ENCODE assay signal across 9 cellular contexts in genomic region chr2:15729709-15730544, GRCh38.
DNase-seq lines count a peak whose midpoint lies in the region; ATAC-seq lines count a peak whose summit lies in the region.
"Had no signal": no experiment of that assay in that cellular context is flagged by ENCODE, and none has a peak within 500 bp of the region (broad histone marks: within the 10 kb centered on the region; RNA-seq: fewer than 3 reads in every experiment).

No MANE protein-coding gene starts in this region.

- WGBS in trophoblast cell (ENCODE audit: extremely low coverage, insufficient coverage, insufficient read length) = no CpG with 5 or more reads among the region's 10 CpGs

- H4K12ac ChIP-seq in trophoblast cell (ENCODE audit: low read depth, low read length) = no peak overlapping the region

- H3K79me2 ChIP-seq in trophoblast cell (ENCODE audit: control insufficient read depth, insufficient read depth, low read length, poor library complexity) = no peaks in the 10 kb centered on the region

- H3K9me3 ChIP-seq in SJCRH30 (replicated peaks) (no peaks in the 10 kb centered on the region), trophoblast cell (ENCODE audit: insufficient read depth, low read depth, low read length) (peaks cover 1% of the 10 kb centered on the region)
- H3K9me3 ChIP-seq: MG63 had no signal

- H2AFZ ChIP-seq in trophoblast cell (ENCODE audit: insufficient read depth, low read length, poor library complexity) = no peak overlapping the region

- H3K18ac ChIP-seq in trophoblast cell (ENCODE audit: low read length) = no peak overlapping the region

- peak; percentile 67 to 84 for DNase-seq in SJCRH30
- no peak for DNase-seq in trophoblast cell
- DNase-seq in NCI-H2107 treated with DMSO at 0.1 percent for 48 hours (lab: John Stamatoyannopoulos, UW; ENCODE audit: unreplicated experiment) = no peak
- DNase-seq in C1 segment of cervical spinal cord (lab: John Stamatoyannopoulos, UW) = no peak
- DNase-seq in SIG-M5 treated with dmso at 0.1 percent for 504 hours (lab: John Stamatoyannopoulos, UW; ENCODE audit: unreplicated experiment) = no peak
- DNase-seq: activated gamma-delta T cell treated with Interleukin-2 at 50 U/mL for 16 hours had no signal

- H3K14ac ChIP-seq in trophoblast cell (ENCODE audit: low read length) = no peak overlapping the region

- no peak overlapping the region for H3K4ac ChIP-seq in trophoblast cell (ENCODE audit: low read depth, low read length)

- H3K79me1 ChIP-seq in trophoblast cell (ENCODE audit: low read length) = no peaks in the 10 kb centered on the region

- H3K36me3 ChIP-seq in SJCRH30 = no peaks in the 10 kb centered on the region
- H3K36me3 ChIP-seq in trophoblast cell (ENCODE audit: control insufficient read depth in 1 of 2, insufficient read depth in 2 of 2, low read length in 2 of 2) = no peaks in the 10 kb centered on the region
- H3K36me3 ChIP-seq: MG63 had no signal

- H4K8ac ChIP-seq in trophoblast cell (ENCODE audit: low read depth, low read length) = no peak overlapping the region

- no peak overlapping the region for H4K91ac ChIP-seq in trophoblast cell (ENCODE audit: low read depth, low read length)

- H3K27me3 ChIP-seq in SJCRH30 = no peaks in the 10 kb centered on the region
- no peaks in the 10 kb centered on the region for H3K27me3 ChIP-seq in trophoblast cell (ENCODE audit: insufficient read depth, low read length)
- H3K27me3 ChIP-seq: MG63 had no signal

- H2BK5ac ChIP-seq in trophoblast cell (ENCODE audit: low read depth, low read length, poor library complexity) = no peak overlapping the region

- H3K23ac ChIP-seq in trophoblast cell (ENCODE audit: low read length) = no peak overlapping the region

- H3K4me1 ChIP-seq in SJCRH30 (peaks cover 59% of the 10 kb centered on the region), trophoblast cell (ENCODE audit: control insufficient read depth in 1 of 2, insufficient read depth in 2 of 2, low read length in 2 of 2) (peaks cover 10 to 17% of the 10 kb centered on the region in 2 experiments)

- H2BK120ac ChIP-seq in trophoblast cell (ENCODE audit: insufficient read depth, low read length, poor library complexity) = no peak overlapping the region

- H3K27ac ChIP-seq in SJCRH30 (peak overlapping the region; percentile 94), trophoblast cell (ENCODE audit: low read depth, low read length) (no peak overlapping the region)

- peak; percentile 3 for ATAC-seq in GM21367 (IDR thresholded peaks at IDR 0.05; ENCODE audit: unreplicated experiment)
- peak; percentile 2 for ATAC-seq in HG03432 (IDR thresholded peaks at IDR 0.05; ENCODE audit: unreplicated experiment)

- H3K4me2 ChIP-seq in trophoblast cell (ENCODE audit: low read length) = no peak overlapping the region

- no peak overlapping the region for H3K9ac ChIP-seq in trophoblast cell (ENCODE audit: low read length)

- no peak overlapping the region for H2AK5ac ChIP-seq in trophoblast cell (ENCODE audit: low read length)

- H3K4me3 ChIP-seq in SJCRH30 = peak overlapping the region; percentile 0; the same call in 1 of the 2 replicates
- H3K4me3 ChIP-seq in trophoblast cell (ENCODE audit: low read depth, low read length) = no peak overlapping the region
- H3K4me3 ChIP-seq: MG63 had no signal

- peak overlapping the region; percentile 26 for H2BK12ac ChIP-seq in trophoblast cell (ENCODE audit: low read length)

Comparison
In these comparisons a context has a peak if more than half of its experiments do, and no peak if none do; other contexts are left out.
1. DNase-seq: peak in SJCRH30 (2 of 2); none in trophoblast cell (0 of 2), NCI-H2107 treated with DMSO at 0.1 percent for 48 hours (single experiment), C1 segment of cervical spinal cord (0 of 14) and SIG-M5 treated with dmso at 0.1 percent for 504 hours (single experiment).